In the genomic region with DNA sequence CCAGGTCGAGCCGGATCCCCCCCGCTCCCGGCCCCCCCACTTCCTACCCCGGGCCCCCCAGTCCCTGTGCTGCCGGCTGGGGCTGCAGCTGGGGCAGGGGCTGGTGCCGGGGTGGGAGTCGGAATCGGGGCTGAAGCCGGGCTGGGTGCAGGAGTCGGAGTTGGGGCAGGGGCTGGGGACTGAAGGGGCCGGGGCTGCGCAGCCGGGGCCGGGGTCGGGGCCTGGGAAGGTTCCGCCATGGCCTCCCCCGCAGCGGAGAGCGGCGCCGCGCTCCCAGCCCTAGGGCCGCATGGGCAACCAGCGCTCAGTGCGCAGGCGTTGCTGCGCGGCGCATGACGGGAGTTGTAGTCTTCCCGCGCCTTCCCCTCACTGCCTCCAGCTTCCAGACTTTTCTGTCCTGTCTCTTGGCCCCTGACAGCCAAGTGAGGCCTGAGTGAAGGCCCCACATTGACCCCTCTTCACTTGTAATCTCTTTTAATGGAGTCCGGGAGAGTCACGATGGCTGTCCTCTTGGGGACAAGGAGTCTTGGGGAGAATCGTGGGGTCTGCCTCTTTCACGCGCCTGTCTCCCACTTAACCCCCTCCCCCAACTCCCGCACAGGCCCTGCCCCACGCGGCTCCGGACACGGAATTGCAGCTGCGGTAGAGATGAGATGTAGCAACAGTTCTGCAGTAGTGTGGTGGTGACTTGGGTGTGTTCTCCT, we compare ENCODE assay signal across 1 cellular context.
TF ChIP-seq lines count a peak whose summit lies in the region.

A gene (minus strand): TSS at position 302 of the 704 bp plus-strand sequence. CDS start 63 bp downstream, at position 239.

TF ChIP-seq in WTC11, 78 proteins besides CTCF, POLR2A, EP300 and RAD21 (continued from another document):
- TF ChIP-seq, protein P1, sequence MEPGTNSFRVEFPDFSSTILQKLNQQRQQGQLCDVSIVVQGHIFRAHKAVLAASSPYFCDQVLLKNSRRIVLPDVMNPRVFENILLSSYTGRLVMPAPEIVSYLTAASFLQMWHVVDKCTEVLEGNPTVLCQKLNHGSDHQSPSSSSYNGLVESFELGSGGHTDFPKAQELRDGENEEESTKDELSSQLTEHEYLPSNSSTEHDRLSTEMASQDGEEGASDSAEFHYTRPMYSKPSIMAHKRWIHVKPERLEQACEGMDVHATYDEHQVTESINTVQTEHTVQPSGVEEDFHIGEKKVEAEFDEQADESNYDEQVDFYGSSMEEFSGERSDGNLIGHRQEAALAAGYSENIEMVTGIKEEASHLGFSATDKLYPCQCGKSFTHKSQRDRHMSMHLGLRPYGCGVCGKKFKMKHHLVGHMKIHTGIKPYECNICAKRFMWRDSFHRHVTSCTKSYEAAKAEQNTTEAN (CRISPR knock-in tag; IDR thresholded peaks at IDR 0.05) = no peak
- TF ChIP-seq FOXK1 (CRISPR knock-in tag; IDR thresholded peaks at IDR 0.05) = 0 out of 2 replicates have a peak, but pooled peaks have one; percentile 55
- TF ChIP-seq, protein P2, sequence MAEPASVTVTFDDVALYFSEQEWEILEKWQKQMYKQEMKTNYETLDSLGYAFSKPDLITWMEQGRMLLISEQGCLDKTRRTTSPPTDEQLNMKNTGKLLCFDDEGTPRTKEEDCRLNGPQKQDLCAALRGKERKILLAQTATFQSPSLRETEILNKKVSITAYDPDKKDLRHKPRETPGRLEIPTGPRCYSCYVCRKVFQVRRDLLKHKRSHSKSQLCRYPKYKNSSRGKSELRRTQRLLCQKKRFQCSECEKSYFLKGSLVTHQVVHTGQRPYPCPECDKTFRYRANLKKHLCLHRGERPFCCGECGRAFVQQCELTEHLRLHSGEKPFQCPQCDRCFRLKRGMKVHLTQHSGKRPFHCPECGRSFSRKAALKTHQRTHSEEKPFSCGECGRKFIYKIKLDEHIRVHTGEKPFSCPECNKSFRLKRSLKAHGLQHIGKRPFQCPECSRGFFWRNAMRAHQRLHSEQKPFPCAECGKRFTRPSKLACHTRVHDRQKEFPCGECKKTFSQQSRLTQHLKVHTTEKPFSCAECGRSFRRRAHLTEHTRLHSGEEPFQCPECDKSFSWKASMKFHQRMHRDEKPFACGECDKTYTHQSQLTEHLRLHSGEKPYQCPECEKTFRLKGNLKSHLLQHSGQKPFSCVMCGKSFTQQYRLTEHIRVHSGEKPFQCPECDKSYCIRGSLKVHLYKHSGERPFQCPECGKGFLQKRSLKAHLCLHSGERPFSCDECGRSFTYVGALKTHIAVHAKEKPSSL (CRISPR knock-in tag; conservative IDR thresholded peaks at IDR 0.05) = no peak
- TF ChIP-seq, protein P3, sequence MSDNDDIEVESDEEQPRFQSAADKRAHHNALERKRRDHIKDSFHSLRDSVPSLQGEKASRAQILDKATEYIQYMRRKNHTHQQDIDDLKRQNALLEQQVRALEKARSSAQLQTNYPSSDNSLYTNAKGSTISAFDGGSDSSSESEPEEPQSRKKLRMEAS (CRISPR knock-in tag; IDR thresholded peaks at IDR 0.05) = peak; percentile 55; the same call in 1 of the 2 replicates
- TF ChIP-seq, protein P4, sequence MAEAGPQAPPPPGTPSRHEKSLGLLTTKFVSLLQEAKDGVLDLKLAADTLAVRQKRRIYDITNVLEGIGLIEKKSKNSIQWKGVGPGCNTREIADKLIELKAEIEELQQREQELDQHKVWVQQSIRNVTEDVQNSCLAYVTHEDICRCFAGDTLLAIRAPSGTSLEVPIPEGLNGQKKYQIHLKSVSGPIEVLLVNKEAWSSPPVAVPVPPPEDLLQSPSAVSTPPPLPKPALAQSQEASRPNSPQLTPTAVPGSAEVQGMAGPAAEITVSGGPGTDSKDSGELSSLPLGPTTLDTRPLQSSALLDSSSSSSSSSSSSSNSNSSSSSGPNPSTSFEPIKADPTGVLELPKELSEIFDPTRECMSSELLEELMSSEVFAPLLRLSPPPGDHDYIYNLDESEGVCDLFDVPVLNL (CRISPR knock-in tag; IDR thresholded peaks at IDR 0.05; ENCODE audit: borderline replicate concordance, low read depth) = no peak
- TF ChIP-seq TCF7 (CRISPR knock-in tag; IDR thresholded peaks at IDR 0.05; ENCODE audit: low read depth) = no peak
- TF ChIP-seq, protein P5, sequence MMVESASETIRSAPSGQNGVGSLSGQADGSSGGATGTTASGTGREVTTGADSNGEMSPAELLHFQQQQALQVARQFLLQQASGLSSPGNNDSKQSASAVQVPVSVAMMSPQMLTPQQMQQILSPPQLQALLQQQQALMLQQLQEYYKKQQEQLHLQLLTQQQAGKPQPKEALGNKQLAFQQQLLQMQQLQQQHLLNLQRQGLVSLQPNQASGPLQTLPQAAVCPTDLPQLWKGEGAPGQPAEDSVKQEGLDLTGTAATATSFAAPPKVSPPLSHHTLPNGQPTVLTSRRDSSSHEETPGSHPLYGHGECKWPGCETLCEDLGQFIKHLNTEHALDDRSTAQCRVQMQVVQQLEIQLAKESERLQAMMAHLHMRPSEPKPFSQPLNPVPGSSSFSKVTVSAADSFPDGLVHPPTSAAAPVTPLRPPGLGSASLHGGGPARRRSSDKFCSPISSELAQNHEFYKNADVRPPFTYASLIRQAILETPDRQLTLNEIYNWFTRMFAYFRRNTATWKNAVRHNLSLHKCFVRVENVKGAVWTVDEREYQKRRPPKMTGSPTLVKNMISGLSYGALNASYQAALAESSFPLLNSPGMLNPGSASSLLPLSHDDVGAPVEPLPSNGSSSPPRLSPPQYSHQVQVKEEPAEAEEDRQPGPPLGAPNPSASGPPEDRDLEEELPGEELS (CRISPR knock-in tag; IDR thresholded peaks at IDR 0.05) = no peak
TF ChIP-seq in WTC11: peak in this region for 4.
